ENCODE assay signal across 15 cellular contexts in genomic region chr16:64356267-64356666, GRCh38.
A peak's percentile ranks its signal among the peaks of the same experiment; 100 is the strongest.
DNase-seq lines count a peak whose midpoint lies in the region; TF ChIP-seq lines count a peak whose summit lies in the region.
"Had no signal": no experiment of that assay in that cellular context is flagged by ENCODE, and none has a peak within 500 bp of the region (broad histone marks: within the 10 kb centered on the region; RNA-seq: fewer than 3 reads in every experiment).

No MANE protein-coding gene starts in this region.

- H3K9me3 ChIP-seq in mesenchymal stem cell (ENCODE audit: control insufficient read depth, low read length), result no peaks in the 10 kb centered on the region
- H3K9me3 ChIP-seq: transverse colon had no signal

- DNase-seq in AG08396 (ENCODE audit: low spot score), result peak; percentile 45
- peak; percentile 80 for DNase-seq in M059J (ENCODE audit: low read depth)
- no peak for DNase-seq in chondrocyte (ENCODE audit: low spot score)
- DNase-seq in mesenchymal stem cell, result peak; percentile 89
- DNase-seq in activated CD8-positive, alpha-beta memory T cell treated with anti-CD3 and anti-CD28 coated beads, Interleukin-2, amount 50 U/mL, for 4 hours, result no peak
- no peak for DNase-seq in type B pancreatic cell (ENCODE audit: extremely low spot score, unreplicated experiment)
- no peak for DNase-seq in Kasumi-1 (lab: John Stamatoyannopoulos, UW)
- no peak for DNase-seq in NCI-H187 treated with DMSO at 0.1 percent for 48 hours (lab: John Stamatoyannopoulos, UW)
- DNase-seq: activated CD4-positive, alpha-beta T cell treated with anti-CD3 and anti-CD28 coated beads for 4 hours; CD4-positive, CD25-positive, alpha-beta regulatory T cell; NCI-H524; right cardiac atrium; SW 1271; transverse colon had no signal

- H3K36me3 ChIP-seq in mesenchymal stem cell (ENCODE audit: control insufficient read depth in 1 of 2, insufficient read depth in 2 of 2, low read depth in 1 of 2, low read length in 2 of 2), result no peaks in the 10 kb centered on the region
- H3K36me3 ChIP-seq: transverse colon had no signal

- H3K27ac Mint-ChIP-seq in chondrocyte (ENCODE audit: unreplicated experiment) (peak overlapping the region; percentile 93), type B pancreatic cell (no peak overlapping the region)
- H3K27ac Mint-ChIP-seq: CD4-positive, CD25-positive, alpha-beta regulatory T cell; dendritic cell treated with granulocyte-macrophage colony-stimulating factor and Interleukin-4, amounts not matched to agents 40 ng/mL and 50 ng/mL, for 4 days had no signal

- WGBS in mesenchymal stem cell, result no CpG with 5 or more reads among the region's 1 CpG

- H3K9me3 Mint-ChIP-seq in chondrocyte (ENCODE audit: low read depth) (peaks cover 2% of the 10 kb centered on the region), type B pancreatic cell (peaks cover 4% of the 10 kb centered on the region)
- H3K9me3 Mint-ChIP-seq: dendritic cell treated with granulocyte-macrophage colony-stimulating factor and Interleukin-4, amounts not matched to agents 40 ng/mL and 50 ng/mL, for 4 days had no signal

- peaks cover 3% of the 10 kb centered on the region for H3K4me1 ChIP-seq in mesenchymal stem cell (ENCODE audit: control insufficient read depth, insufficient read depth, low read depth, low read length)
- H3K4me1 ChIP-seq: transverse colon had no signal

- no peak overlapping the region for H2BK120ac ChIP-seq in mesenchymal stem cell (ENCODE audit: low read depth, low read length)

- TF ChIP-seq CTCF in chondrocyte (IDR thresholded peaks at IDR 0.05) (no peak), type B pancreatic cell (conservative IDR thresholded peaks at IDR 0.05) (no peak)

- no peak overlapping the region for H2AK5ac ChIP-seq in mesenchymal stem cell (ENCODE audit: low read length, severe bottlenecking)

- no peak overlapping the region for H2BK12ac ChIP-seq in mesenchymal stem cell (ENCODE audit: low read length in 2 of 2)

- no peak overlapping the region for H3K4me2 ChIP-seq in mesenchymal stem cell (ENCODE audit: low read length, poor library complexity, severe bottlenecking)

- no peak overlapping the region for H3K18ac ChIP-seq in mesenchymal stem cell (ENCODE audit: low read depth in 1 of 2, low read length in 2 of 2)

- H2BK15ac ChIP-seq in mesenchymal stem cell (ENCODE audit: low read depth, poor library complexity, severe bottlenecking), result no peak overlapping the region

- H2BK5ac ChIP-seq in mesenchymal stem cell (ENCODE audit: low read depth, low read length, poor library complexity, severe bottlenecking), result no peak overlapping the region

- H3K14ac ChIP-seq in mesenchymal stem cell (ENCODE audit: low read length in 2 of 2), result no peak overlapping the region

- H3K23ac ChIP-seq in mesenchymal stem cell (ENCODE audit: low read length in 2 of 2), result no peak overlapping the region

- H3K36me3 Mint-ChIP-seq in chondrocyte (ENCODE audit: low read depth), result no peaks in the 10 kb centered on the region
- H3K36me3 Mint-ChIP-seq in type B pancreatic cell, result no peaks in the 10 kb centered on the region
- H3K36me3 Mint-ChIP-seq: CD4-positive, CD25-positive, alpha-beta regulatory T cell had no signal

- no peak overlapping the region for H2AFZ ChIP-seq in mesenchymal stem cell (ENCODE audit: low read depth, low read length)

- H3K27me3 ChIP-seq in mesenchymal stem cell (ENCODE audit: control insufficient read depth in 1 of 2, insufficient read depth in 1 of 2, low read length in 2 of 2), result no peaks in the 10 kb centered on the region
- H3K27me3 ChIP-seq: transverse colon had no signal

- no peak overlapping the region for H3K4me3 ChIP-seq in mesenchymal stem cell (ENCODE audit: insufficient read depth in 1 of 2, low read depth in 1 of 2, low read length in 2 of 2)
- H3K4me3 ChIP-seq: transverse colon had no signal

- H3K27me3 Mint-ChIP-seq in chondrocyte (ENCODE audit: low read depth) (no peaks in the 10 kb centered on the region), type B pancreatic cell (no peaks in the 10 kb centered on the region)
- H3K27me3 Mint-ChIP-seq: CD4-positive, CD25-positive, alpha-beta regulatory T cell; dendritic cell treated with granulocyte-macrophage colony-stimulating factor and Interleukin-4, amounts not matched to agents 40 ng/mL and 50 ng/mL, for 4 days had no signal

- no peak overlapping the region for H3K4ac ChIP-seq in mesenchymal stem cell (ENCODE audit: low read depth in 1 of 2, low read length in 2 of 2)

- H4K91ac ChIP-seq in mesenchymal stem cell (ENCODE audit: low read length), result no peak overlapping the region

- H3K4me1 Mint-ChIP-seq in chondrocyte (ENCODE audit: low read depth) (peaks cover 24% of the 10 kb centered on the region), type B pancreatic cell (ENCODE audit: unreplicated experiment) (peaks cover 13% of the 10 kb centered on the region)
- H3K4me1 Mint-ChIP-seq: CD4-positive, CD25-positive, alpha-beta regulatory T cell had no signal

- H3K4me3 Mint-ChIP-seq in chondrocyte (ENCODE audit: unreplicated experiment) (no peak overlapping the region), type B pancreatic cell (no peak overlapping the region)
- H3K4me3 Mint-ChIP-seq: CD4-positive, CD25-positive, alpha-beta regulatory T cell; dendritic cell treated with granulocyte-macrophage colony-stimulating factor and Interleukin-4, amounts not matched to agents 40 ng/mL and 50 ng/mL, for 4 days had no signal

- H3K9ac ChIP-seq in mesenchymal stem cell (ENCODE audit: low read length), result peak overlapping the region; percentile 63

- no peaks in the 10 kb centered on the region for H3K79me1 ChIP-seq in mesenchymal stem cell (replicated peaks; ENCODE audit: low read length, poor library complexity, severe bottlenecking)

- H4K8ac ChIP-seq in mesenchymal stem cell (ENCODE audit: low read length), result no peak overlapping the region

- H3K27ac ChIP-seq in mesenchymal stem cell (ENCODE audit: low read length, poor library complexity, severe bottlenecking), result peak overlapping the region; percentile 79
- H3K27ac ChIP-seq: transverse colon had no signal

Comparison
In these comparisons a context has a peak if more than half of its experiments do, and no peak if none do; other contexts are left out.
1. DNase-seq: peak in AG08396 (single experiment), M059J (single experiment) and mesenchymal stem cell (single experiment); none in chondrocyte (single experiment), activated CD8-positive, alpha-beta memory T cell treated with anti-CD3 and anti-CD28 coated beads, Interleukin-2, amount 50 U/mL, for 4 hours (single experiment), type B pancreatic cell (single experiment), Kasumi-1 (0 of 2) and NCI-H187 treated with DMSO at 0.1 percent for 48 hours (single experiment).